ENCODE assay signal across 8 cellular contexts in genomic region chr10:95693331-95693667, GRCh38. TPM values are rescaled to one million over a fixed set of nuclear protein-coding genes. Genes with fewer than 3 reads are reported as not detected.
DNase-seq lines count a peak whose midpoint lies in the region; ATAC-seq and TF ChIP-seq lines count a peak whose summit lies in the region.

No MANE protein-coding gene starts in this region.

- DNase-seq in T-helper 1 cell: no peak
- DNase-seq in T-helper 17 cell: no peak
- peak; percentile 17 for DNase-seq in fibroblast of villous mesenchyme (ENCODE audit: low read depth)
- DNase-seq in psoas muscle: no peak
- DNase-seq in hepatic stellate cell (ENCODE audit: low spot score): no peak
- no peak for DNase-seq in NCI-H2029 (lab: John Stamatoyannopoulos, UW)

- peak overlapping the region; percentile 96 for H3K4me3 Mint-ChIP-seq in T-helper 1 cell treated with Interleukin-12 subunit alpha and Interleukin-12 subunit beta and Interleukin-4 antibody, amounts not matched to agents 30 μg/mL and 1 μg/mL, for 36 hours
- H3K4me3 Mint-ChIP-seq in T-helper 17 cell: peak overlapping the region; percentile 95

- peak overlapping the region; percentile 94 for H3K27ac Mint-ChIP-seq in T-helper 1 cell treated with Interleukin-12 subunit alpha and Interleukin-12 subunit beta and Interleukin-4 antibody, amounts not matched to agents 30 μg/mL and 1 μg/mL, for 36 hours
- H3K27ac Mint-ChIP-seq in T-helper 17 cell: peak overlapping the region; percentile 98

- no peaks in the 10 kb centered on the region for H3K9me3 Mint-ChIP-seq in T-helper 1 cell treated with Interleukin-12 subunit alpha and Interleukin-12 subunit beta and Interleukin-4 antibody, amounts not matched to agents 30 μg/mL and 1 μg/mL, for 36 hours

- no peaks in the 10 kb centered on the region for H3K27me3 ChIP-seq in psoas muscle (ENCODE audit: insufficient read depth in 3 of 3, low read length in 2 of 3)

- ATAC-seq in T-helper 17 cell: no peak
- peak in 1 of 4 donors; percentile 9 for ATAC-seq in psoas muscle
- ATAC-seq in GM19452 (IDR thresholded peaks at IDR 0.05; ENCODE audit: unreplicated experiment): no peak

- intact Hi-C loops in psoas muscle (cut with DNase I): loop anchor here (10.0 kb wide), 2 partner anchors 152 to 442 kb away; partner anchors contain the start of gene ZNF518A (in 1 of the 2)

- H3K9me3 ChIP-seq in T-helper 17 cell (ENCODE audit: control insufficient read depth, low read length, poor library complexity, severe bottlenecking) (no peaks in the 10 kb centered on the region), psoas muscle (no peaks in the 10 kb centered on the region)

- peaks cover 6 to 41% of the 10 kb centered on the region in 2 donors for H3K36me3 ChIP-seq in psoas muscle (ENCODE audit: insufficient read depth in 1 of 2, low read depth in 1 of 2)

- H3K27me3 Mint-ChIP-seq in T-helper 1 cell treated with Interleukin-12 subunit alpha and Interleukin-12 subunit beta and Interleukin-4 antibody, amounts not matched to agents 30 μg/mL and 1 μg/mL, for 36 hours (ENCODE audit: low read depth): no peaks in the 10 kb centered on the region
- H3K27me3 Mint-ChIP-seq in T-helper 17 cell: peaks cover 10% of the 10 kb centered on the region

- H3K4me1 ChIP-seq in psoas muscle: peaks cover 11% of the 10 kb centered on the region

- H3K4me1 Mint-ChIP-seq in T-helper 1 cell treated with Interleukin-12 subunit alpha and Interleukin-12 subunit beta and Interleukin-4 antibody, amounts not matched to agents 30 μg/mL and 1 μg/mL, for 36 hours (ENCODE audit: low read depth): peaks cover 40% of the 10 kb centered on the region
- peaks cover 30% of the 10 kb centered on the region for H3K4me1 Mint-ChIP-seq in T-helper 17 cell

- peaks cover 34% of the 10 kb centered on the region for H3K36me3 Mint-ChIP-seq in T-helper 1 cell treated with Interleukin-12 subunit alpha and Interleukin-12 subunit beta and Interleukin-4 antibody, amounts not matched to agents 30 μg/mL and 1 μg/mL, for 36 hours (ENCODE audit: low read depth)
- H3K36me3 Mint-ChIP-seq in T-helper 17 cell (ENCODE audit: low read depth): peaks cover 10% of the 10 kb centered on the region

- H3K27ac ChIP-seq in psoas muscle: peak overlapping the region; percentile 68

- H3K4me3 ChIP-seq in fibroblast of villous mesenchyme (ENCODE audit: low read depth, low read length) (peak overlapping the region; percentile 90), psoas muscle (peak overlapping the region; percentile 77)

- no peak for TF ChIP-seq CTCF in fibroblast of villous mesenchyme (IDR thresholded peaks at IDR 0.05; ENCODE audit: insufficient read depth, low read depth, low read length)
- no peak for TF ChIP-seq CTCF in psoas muscle (IDR thresholded peaks at IDR 0.05)

- 1 to 5% (median 2%) methylated on average over 9 of the region's 9 CpGs for WGBS in psoas muscle, 3 donors

RNA-seq across cellular contexts. Expression of gene TCTN3, which starts 0.4 kb away (rescaled TPM):
- 10 to 100 TPM; 18.1 to 24.7 TPM for total RNA-seq in T-helper 17 cell
- 27.4 and 39.7 TPM in 2 replicates for total RNA-seq in fibroblast of villous mesenchyme
- total RNA-seq in psoas muscle: 10 to 100 TPM in 1 of 4 donors, 1 to 10 TPM in 3; 6.0 to 10.2 (median 9.3) TPM
- 10 to 100 TPM in 2 of 3 donors, 1 to 10 TPM in 1; 7.5 to 14.2 (median 10.4) TPM for polyA plus RNA-seq in psoas muscle

RNA-seq across cellular contexts. Expression of gene ALDH18A1, which starts 36.8 kb away (rescaled TPM):
- 10 to 100 TPM; 22.8 to 29.5 TPM for total RNA-seq in T-helper 17 cell
- 107 and 154 TPM in 2 replicates for total RNA-seq in fibroblast of villous mesenchyme
- total RNA-seq in psoas muscle: 10 to 100 TPM in 1 of 4 donors, 1 to 10 TPM in 3; 5.7 to 18.1 (median 8.7) TPM
- polyA plus RNA-seq in psoas muscle: 1 to 10 TPM; 2.4 to 4.5 (median 4.5) TPM
